8 cellular contexts compared by ENCODE assay signal in genomic region chr17:29807520-29808361, GRCh38.
DNase-seq lines count a peak whose midpoint lies in the region; ATAC-seq and TF ChIP-seq lines count a peak whose summit lies in the region.

No MANE protein-coding gene starts in this region.

- 75% methylated on average over 14 of the region's 14 CpGs for WGBS in prostate gland
- 66 to 68% methylated on average over 13 to 14 of the region's 14 CpGs for WGBS in aorta, 2 donors

- H3K27me3 ChIP-seq in prostate gland (replicated peaks; ENCODE audit: insufficient read depth) (no peaks in the 10 kb centered on the region), aorta (ENCODE audit: control insufficient read depth in 1 of 2, insufficient read depth in 2 of 2, low read length in 1 of 2) (no peaks in the 10 kb centered on the region)

- intact Hi-C loops in Right ventricle myocardium superior (cut with DNase I) = loop anchor here (2.0 to 5.0 kb wide), 2 partner anchors 123 to 215 kb away; partner anchors contain the start of gene SSH2
- intact Hi-C loops in prostate gland (cut with DNase I) = loop anchor here (2.0 to 10.0 kb wide), 2 partner anchors 123 to 287 kb away; partner anchors contain the start of gene SSH2
- intact Hi-C loops in aorta (cut with DNase I) = loop anchor here (1.0 to 10.0 kb wide), 3 partner anchors 124 to 287 kb away; no protein-coding TSS in a partner anchor

- H3K4me3 ChIP-seq in LNCaP clone FGC (ENCODE audit: low read depth, low read length) = no peak overlapping the region
- no peak overlapping the region for H3K4me3 ChIP-seq in prostate gland
- H3K4me3 ChIP-seq in aorta (ENCODE audit: low read length in 2 of 2) = no peak overlapping the region

- DNase-seq in EH (ENCODE audit: low read depth) (peak; percentile 77), LNCaP clone FGC (ENCODE audit: low read depth) (no peak), SW480 (ENCODE audit: low spot score) (peak; percentile 48), Right ventricle myocardium superior (peak; percentile 56), prostate gland (ENCODE audit: low spot score) (peak; percentile 48), aorta (peak in 1 of 2 donors; percentile 72)
- peak; percentile 51 for DNase-seq in activated naive CD8-positive, alpha-beta T cell treated with anti-CD3 and anti-CD28 coated beads, Interleukin-2, amount 50 U/mL, for 16 hours (ENCODE audit: low read depth, low spot score)

- no peaks in the 10 kb centered on the region for H3K9me3 ChIP-seq in prostate gland
- no peaks in the 10 kb centered on the region for H3K9me3 ChIP-seq in aorta (ENCODE audit: control insufficient read depth, low read length)

- H3K36me3 ChIP-seq in prostate gland (no peaks in the 10 kb centered on the region), aorta (ENCODE audit: control insufficient read depth in 1 of 2, insufficient read depth in 2 of 2, low read length in 1 of 2) (no peaks in the 10 kb centered on the region)

- no peak overlapping the region for H3K27ac ChIP-seq in prostate gland
- no peak overlapping the region for H3K27ac ChIP-seq in aorta (ENCODE audit: low read depth in 1 of 2, low read length in 2 of 2)

- TF ChIP-seq CTCF in LNCaP clone FGC (IDR thresholded peaks at IDR 0.05; ENCODE audit: control insufficient read depth, extremely low read depth, insufficient read depth) (peak; percentile 72), prostate gland (IDR thresholded peaks at IDR 0.05) (peak; percentile 35 to 74 (median 59))

- no peak for TF ChIP-seq POLR2A in prostate gland (IDR thresholded peaks at IDR 0.05)

- ATAC-seq in Right ventricle myocardium superior (ENCODE audit: poor library complexity) = peak; percentile 68
- peak; percentile 77 for ATAC-seq in aorta (ENCODE audit: low FRiP score)
- no peak for ATAC-seq in HG03469 (IDR thresholded peaks at IDR 0.05; ENCODE audit: unreplicated experiment)

- no peaks in the 10 kb centered on the region for H3K4me1 ChIP-seq in prostate gland (replicated peaks)
- no peaks in the 10 kb centered on the region for H3K4me1 ChIP-seq in aorta (ENCODE audit: control insufficient read depth in 1 of 2, insufficient read depth in 2 of 2, low read length in 2 of 2)
